ENCODE assay signal across 12 cellular contexts in genomic region chr15:85925649-85926237, GRCh38.
DNase-seq lines count a peak whose midpoint lies in the region; ATAC-seq and TF ChIP-seq lines count a peak whose summit lies in the region.
"Had no signal": no experiment of that assay in that cellular context is flagged by ENCODE, and none has a peak within 500 bp of the region (broad histone marks: within the 10 kb centered on the region; RNA-seq: fewer than 3 reads in every experiment).

No MANE protein-coding gene starts in this region.

- no peaks in the 10 kb centered on the region for H3K36me3 Mint-ChIP-seq in endodermal cell (ENCODE audit: low read depth)
- peaks cover 0 to 8% of the 10 kb centered on the region in 2 donors for H3K36me3 Mint-ChIP-seq in activated naive CD4-positive, alpha-beta T cell treated with anti-CD3 and anti-CD28 coated beads, Interleukin-2, amount 50 U/mL, for 72 hours
- H3K36me3 Mint-ChIP-seq in activated CD4-positive, alpha-beta memory T cell treated with anti-CD3 and anti-CD28 coated beads, Interleukin-2, amount 10 ng/mL, durations not matched to agents 7 days and 5 days (ENCODE audit: low read depth), result no peaks in the 10 kb centered on the region

- H3K27ac ChIP-seq in cardiac muscle cell, result peak overlapping the region; percentile 52
- H3K27ac ChIP-seq in left ventricle myocardium inferior (replicated peaks), result no peak overlapping the region
- H3K27ac ChIP-seq in endodermal cell (ENCODE audit: low read depth, low read length), result no peak overlapping the region
- H3K27ac ChIP-seq: 22Rv1 had no signal

- H3K9me3 Mint-ChIP-seq in endodermal cell, result no peaks in the 10 kb centered on the region
- peaks cover 0 to 6% of the 10 kb centered on the region in 2 donors for H3K9me3 Mint-ChIP-seq in activated naive CD4-positive, alpha-beta T cell treated with anti-CD3 and anti-CD28 coated beads, Interleukin-2, amount 50 U/mL, for 72 hours
- no peaks in the 10 kb centered on the region for H3K9me3 Mint-ChIP-seq in activated CD4-positive, alpha-beta memory T cell treated with anti-CD3 and anti-CD28 coated beads, Interleukin-2, amount 10 ng/mL, durations not matched to agents 7 days and 5 days

- POLR2A ChIA-PET in activated CD4-positive, alpha-beta memory T cell treated with anti-CD3 and anti-CD28 coated beads, Interleukin-2, amount 10 ng/mL, durations not matched to agents 7 days and 5 days (lab: Charles Lee), result no interaction called here

- no peaks in the 10 kb centered on the region for H3K27me3 ChIP-seq in cardiac muscle cell
- peaks cover 30% of the 10 kb centered on the region for H3K27me3 ChIP-seq in left ventricle myocardium inferior (ENCODE audit: low read depth)
- peaks cover 89% of the 10 kb centered on the region for H3K27me3 ChIP-seq in endodermal cell (ENCODE audit: control insufficient read depth, insufficient read depth, low read length, poor library complexity, severe bottlenecking)

- H3K27ac Mint-ChIP-seq in endodermal cell, result no peak overlapping the region
- H3K27ac Mint-ChIP-seq in activated naive CD4-positive, alpha-beta T cell treated with anti-CD3 and anti-CD28 coated beads, Interleukin-2, amount 50 U/mL, for 72 hours, result no peak overlapping the region
- H3K27ac Mint-ChIP-seq in activated CD4-positive, alpha-beta memory T cell treated with anti-CD3 and anti-CD28 coated beads, Interleukin-2, amount 10 ng/mL, durations not matched to agents 7 days and 5 days, result no peak overlapping the region
- H3K27ac Mint-ChIP-seq: CD8-positive, alpha-beta memory T cell had no signal

- DNase-seq in cardiac muscle cell (ENCODE audit: low read depth in 1 of 2, low spot score in 1 of 2), result peak in 1 of 2 donors; percentile 36
- no peak for DNase-seq in left ventricle myocardium inferior
- DNase-seq in endodermal cell, result peak; percentile 57
- DNase-seq in iPS-NIHi7 (ENCODE audit: extremely low spot score), result peak; percentile 48
- no peak for DNase-seq in NCI-H82 (lab: John Stamatoyannopoulos, UW)
- no peak for DNase-seq in activated naive CD4-positive, alpha-beta T cell treated with anti-CD3 and anti-CD28 coated beads, Interleukin-2, amount 50 U/mL, for 72 hours (ENCODE audit: low spot score in 2 of 2)
- no peak for DNase-seq in activated CD4-positive, alpha-beta memory T cell treated with anti-CD3 and anti-CD28 coated beads, Interleukin-2, amount 10 ng/mL, durations not matched to agents 7 days and 5 days
- DNase-seq: Caco-2; CD8-positive, alpha-beta memory T cell; DND-41; GF-D8 had no signal

- CTCF ChIA-PET in activated CD4-positive, alpha-beta memory T cell treated with anti-CD3 and anti-CD28 coated beads, Interleukin-2, amount 10 ng/mL, durations not matched to agents 7 days and 5 days (lab: Charles Lee), result no interaction called here

- H3K9ac ChIP-seq in endodermal cell (ENCODE audit: extremely low read depth, low read length, poor library complexity, severe bottlenecking), result no peak overlapping the region

- 70 to 77% methylated on average over 8 of the region's 8 CpGs for WGBS in endodermal cell (ENCODE audit: insufficient coverage in 1 of 2, insufficient read length in 1 of 2), 2 experiments

- H3K9me3 ChIP-seq in cardiac muscle cell (ENCODE audit: low read depth) (no peaks in the 10 kb centered on the region), left ventricle myocardium inferior (replicated peaks) (no peaks in the 10 kb centered on the region), endodermal cell (ENCODE audit: control insufficient read depth, low read length) (no peaks in the 10 kb centered on the region)
- H3K9me3 ChIP-seq: Caco-2 had no signal

- no peak overlapping the region for H3K4me3 Mint-ChIP-seq in endodermal cell
- no peak overlapping the region for H3K4me3 Mint-ChIP-seq in activated CD4-positive, alpha-beta memory T cell treated with anti-CD3 and anti-CD28 coated beads, Interleukin-2, amount 10 ng/mL, durations not matched to agents 7 days and 5 days
- H3K4me3 Mint-ChIP-seq: CD8-positive, alpha-beta memory T cell had no signal

- TF ChIP-seq CTCF in cardiac muscle cell (IDR thresholded peaks at IDR 0.05; ENCODE audit: low read depth, low read length), result no peak
- TF ChIP-seq CTCF in left ventricle myocardium inferior (IDR thresholded peaks at IDR 0.05; ENCODE audit: borderline replicate concordance), result no peak
- no peak for TF ChIP-seq CTCF in endodermal cell (conservative IDR thresholded peaks at IDR 0.05)

- no peaks in the 10 kb centered on the region for H3K4me1 Mint-ChIP-seq in endodermal cell
- peaks cover 10% of the 10 kb centered on the region for H3K4me1 Mint-ChIP-seq in activated CD4-positive, alpha-beta memory T cell treated with anti-CD3 and anti-CD28 coated beads, Interleukin-2, amount 10 ng/mL, durations not matched to agents 7 days and 5 days

- H3K4me3 ChIP-seq in cardiac muscle cell (no peak overlapping the region), left ventricle myocardium inferior (no peak overlapping the region), endodermal cell (ENCODE audit: low read length) (no peak overlapping the region)

- H3K36me3 ChIP-seq in cardiac muscle cell, result no peaks in the 10 kb centered on the region
- no peaks in the 10 kb centered on the region for H3K36me3 ChIP-seq in left ventricle myocardium inferior
- H3K36me3 ChIP-seq in endodermal cell (ENCODE audit: control insufficient read depth, insufficient read depth, low read length), result no peaks in the 10 kb centered on the region

- H3K27me3 Mint-ChIP-seq in endodermal cell (ENCODE audit: insufficient read depth), result peaks cover 65% of the 10 kb centered on the region
- peaks cover 1% of the 10 kb centered on the region for H3K27me3 Mint-ChIP-seq in activated CD4-positive, alpha-beta memory T cell treated with anti-CD3 and anti-CD28 coated beads, Interleukin-2, amount 10 ng/mL, durations not matched to agents 7 days and 5 days

- H3K4me1 ChIP-seq in cardiac muscle cell (ENCODE audit: low read depth) (peaks cover 12% of the 10 kb centered on the region), left ventricle myocardium inferior (no peaks in the 10 kb centered on the region), endodermal cell (ENCODE audit: control insufficient read depth, insufficient read depth, low read length) (no peaks in the 10 kb centered on the region)
- H3K4me1 ChIP-seq: Caco-2 had no signal

- intact Hi-C loops in left ventricle myocardium inferior (cut with micrococcal nuclease), result no loop called here

- ATAC-seq in activated naive CD4-positive, alpha-beta T cell treated with anti-CD3 and anti-CD28 coated beads, Interleukin-2, amount 50 U/mL, for 72 hours, result no peak

Comparison
In these comparisons a context has a peak if more than half of its experiments do, and no peak if none do; other contexts are left out.
1. DNase-seq: peak in endodermal cell (single experiment) and iPS-NIHi7 (single experiment); none in left ventricle myocardium inferior (single experiment), NCI-H82 (single experiment), activated naive CD4-positive, alpha-beta T cell treated with anti-CD3 and anti-CD28 coated beads, Interleukin-2, amount 50 U/mL, for 72 hours (0 of 2) and activated CD4-positive, alpha-beta memory T cell treated with anti-CD3 and anti-CD28 coated beads, Interleukin-2, amount 10 ng/mL, durations not matched to agents 7 days and 5 days (single experiment).